ENCODE assay signal across 25 cellular contexts in genomic region chr4:8862800-8863758, GRCh38. TPM values are rescaled to one million over a fixed set of nuclear protein-coding genes. Genes with fewer than 3 reads are reported as not detected.
DNase-seq lines count a peak whose midpoint lies in the region; ATAC-seq lines count a peak whose summit lies in the region.
"Had no signal": no experiment of that assay in that cellular context is flagged by ENCODE, and none has a peak within 500 bp of the region (broad histone marks: within the 10 kb centered on the region; RNA-seq: fewer than 3 reads in every experiment).

No MANE protein-coding gene starts in this region.

- peak overlapping the region; percentile 18 for H3K4me3 ChIP-seq in iPS-15b (ENCODE audit: low read depth, low read length)
- H3K4me3 ChIP-seq: SK-N-MC had no signal

- H3K4me1 ChIP-seq in iPS-15b (ENCODE audit: control insufficient read depth, insufficient read depth, low read length): no peaks in the 10 kb centered on the region

- peak; percentile 17 for DNase-seq in NCI-H2029 (lab: John Stamatoyannopoulos, UW)
- DNase-seq in NCI-H2029 treated with DMSO at 0.1 percent for 48 hours (lab: John Stamatoyannopoulos, UW): no peak
- DNase-seq in left ventricle myocardium superior: peak; percentile 17
- DNase-seq in left cardiac atrium: no peak
- DNase-seq in NCI-H2196 (lab: John Stamatoyannopoulos, UW; ENCODE audit: unreplicated experiment): no peak
- DNase-seq in Ammon's horn (ENCODE audit: low spot score): no peak
- no peak for DNase-seq in activated CD8-positive, alpha-beta memory T cell treated with anti-CD3 and anti-CD28 coated beads, Interleukin-2, amount 50 U/mL, for 48 hours
- DNase-seq: 8988T, DMS53, GDM1, HFFc6, Karpas-422, MV-4-11, NCI-H1417, NCI-H1694 treated with DMSO at 0.1 percent for 48 hours, NCI-H226, NCI-H510A treated with DMSO at 0.1 percent for 48 hours, NCI-H774, OCI-M1, SHP77 treated with DMSO at 0.1 percent for 48 hours, SW 1271 had no signal

- no peaks in the 10 kb centered on the region for H3K36me3 ChIP-seq in iPS-15b (ENCODE audit: control insufficient read depth, insufficient read depth, low read length)

- H3K27me3 ChIP-seq in iPS-15b (ENCODE audit: control insufficient read depth, insufficient read depth, low read length): peaks cover 97% of the 10 kb centered on the region

- intact Hi-C loops in left ventricle myocardium superior (cut with micrococcal nuclease) (no loop called here), left cardiac atrium (cut with DNase I) (no loop called here)

- H3K9ac ChIP-seq in iPS-15b (ENCODE audit: low read depth, low read length): no peak overlapping the region

- no peak for ATAC-seq in left ventricle myocardium superior
- ATAC-seq in left cardiac atrium: no peak

- H3K9me3 ChIP-seq in iPS-15b (ENCODE audit: control insufficient read depth, insufficient read depth, low read length): no peaks in the 10 kb centered on the region

RNA-seq across cellular contexts. Expression of gene HMX1, which starts 8.6 kb away (rescaled TPM):
- total RNA-seq in left ventricle myocardium superior: not detected
- not detected for total RNA-seq in left cardiac atrium
- total RNA-seq: HFFc6, M059J, RPMI7951 had no signal

Comparison
In these comparisons a context has a peak if more than half of its experiments do, and no peak if none do; other contexts are left out.
1. DNase-seq: peak in NCI-H2029 (single experiment) and left ventricle myocardium superior (single experiment); none in NCI-H2029 treated with DMSO at 0.1 percent for 48 hours (single experiment), left cardiac atrium (single experiment), NCI-H2196 (single experiment), Ammon's horn (single experiment) and activated CD8-positive, alpha-beta memory T cell treated with anti-CD3 and anti-CD28 coated beads, Interleukin-2, amount 50 U/mL, for 48 hours (single experiment).